Comparison of ENCODE assay signal across 20 cellular contexts in genomic region chr18:78796693-78797455, GRCh38.
"Had no signal": no experiment of that assay in that cellular context is flagged by ENCODE, and none has a peak within 500 bp of the region (broad histone marks: within the 10 kb centered on the region; RNA-seq: fewer than 3 reads in every experiment).

No MANE protein-coding gene starts in this region.

- ATAC-seq: foreskin keratinocyte; left cardiac atrium; natural killer cell treated with Interleukin-12 subunit alpha and Interleukin-12 subunit beta and Interleukin-15 and Interleukin-18, amount 100 ng/mL, for 72 hours; sciatic nerve had no signal

- H3K4me3 ChIP-seq: left ventricle myocardium inferior, lung, skin epidermis, suprapubic skin, tibial artery, upper lobe of left lung had no signal

- H3K36me3 ChIP-seq: left ventricle myocardium inferior, neutrophil, suprapubic skin, tibial artery, upper lobe of left lung had no signal

- H3K4me1 Mint-ChIP-seq: central memory CD8-positive, alpha-beta T cell had no signal

- H3K9me3 ChIP-seq: left ventricle myocardium inferior, neutrophil, suprapubic skin, tibial artery, upper lobe of left lung had no signal

- H3K27ac Mint-ChIP-seq: dendritic cell treated with granulocyte-macrophage colony-stimulating factor and Interleukin-4, amounts not matched to agents 40 ng/mL and 50 ng/mL, for 4 days; natural killer cell treated with Interleukin-12 subunit alpha and Interleukin-12 subunit beta and Interleukin-15 and Interleukin-18, amount 100 ng/mL, for 72 hours had no signal

- H3K27me3 Mint-ChIP-seq: dendritic cell treated with granulocyte-macrophage colony-stimulating factor and Interleukin-4, amounts not matched to agents 40 ng/mL and 50 ng/mL, for 4 days had no signal

- H3K9me3 Mint-ChIP-seq: central memory CD8-positive, alpha-beta T cell; natural killer cell treated with Interleukin-12 subunit alpha and Interleukin-12 subunit beta and Interleukin-15 and Interleukin-18, amount 100 ng/mL, for 72 hours had no signal

- FAIRE-seq: endothelial cell of umbilical vein, kidney had no signal

- H3K4me3 Mint-ChIP-seq: central memory CD8-positive, alpha-beta T cell; dendritic cell treated with granulocyte-macrophage colony-stimulating factor and Interleukin-4, amounts not matched to agents 40 ng/mL and 50 ng/mL, for 4 days; natural killer cell treated with Interleukin-12 subunit alpha and Interleukin-12 subunit beta and Interleukin-15 and Interleukin-18, amount 100 ng/mL, for 72 hours had no signal

- H3K4me1 ChIP-seq: foreskin keratinocyte, left ventricle myocardium inferior, suprapubic skin, tibial artery, upper lobe of left lung had no signal

- H3K27me3 ChIP-seq: foreskin keratinocyte, neutrophil, tibial artery, upper lobe of left lung had no signal

- DNase-seq: erythroblast; foreskin keratinocyte; kidney; left cardiac atrium; left ventricle myocardium inferior; mesenchymal stem cell; midbrain; stimulated activated CD4-positive, alpha-beta T cell treated with anti-CD3 and anti-CD28 coated beads, Interleukin-12 subunit alpha, Interleukin-12 subunit beta, amount 100 ng/mL, for 4 hours; stimulated activated naive CD4-positive, alpha-beta T cell treated with Interleukin-2 at 50 U/mL for 16 hours; upper lobe of left lung had no signal

- H3K27ac ChIP-seq: foreskin keratinocyte, left ventricle myocardium inferior, neutrophil, skin epidermis, suprapubic skin, tibial artery, upper lobe of left lung had no signal

- H3K36me3 Mint-ChIP-seq: natural killer cell treated with Interleukin-12 subunit alpha and Interleukin-12 subunit beta and Interleukin-15 and Interleukin-18, amount 100 ng/mL, for 72 hours had no signal
